In the genomic region with DNA sequence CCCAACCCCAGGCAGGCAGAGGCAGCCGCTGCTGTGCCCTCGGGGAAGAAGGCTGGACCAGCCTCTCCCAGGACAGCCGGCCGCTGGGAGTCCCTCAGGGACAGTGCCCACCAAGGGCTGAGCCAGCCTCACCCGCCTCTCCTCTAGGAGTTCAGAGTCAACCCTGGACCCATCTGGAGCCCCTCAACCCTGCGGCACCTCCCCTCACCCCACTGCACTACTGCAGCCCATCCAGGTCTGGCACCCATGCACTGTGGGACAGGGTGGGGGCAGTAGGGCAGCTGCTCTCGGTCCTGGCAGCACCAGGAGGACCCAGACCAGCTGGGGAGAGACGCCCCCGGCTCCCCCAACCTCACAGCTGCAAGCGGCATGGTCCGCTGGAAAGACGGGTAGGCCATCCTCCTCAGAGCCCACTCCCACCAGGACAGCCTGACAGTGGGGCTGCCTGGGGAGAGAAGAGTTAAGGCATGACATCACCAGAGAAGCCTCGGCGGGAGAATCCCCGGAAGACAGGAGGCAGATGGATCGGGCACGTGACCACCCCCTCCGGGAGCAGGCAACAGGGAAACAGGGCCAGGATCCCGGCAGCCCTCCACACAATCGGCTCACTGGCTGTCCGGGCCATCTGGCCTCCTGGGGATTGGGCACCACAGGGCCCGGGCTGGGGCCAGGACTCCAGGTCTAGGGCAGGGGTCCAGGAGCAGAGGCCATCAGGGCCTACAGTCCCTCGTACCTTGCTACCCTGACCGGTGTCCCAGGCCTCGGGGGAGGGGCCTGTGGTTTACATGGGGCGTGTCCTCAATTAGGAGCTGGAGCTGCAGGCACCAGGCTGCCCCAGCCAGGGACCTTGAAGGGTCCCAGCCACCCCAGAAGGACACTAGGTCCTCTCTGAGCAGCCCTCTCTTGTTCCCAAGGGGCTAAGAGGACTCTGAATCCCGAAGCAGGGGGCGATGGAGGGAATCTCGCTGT, we compare ENCODE assay signal across 8 cellular contexts. TPM values are rescaled to one million over a fixed set of nuclear protein-coding genes. Genes with fewer than 3 reads are reported as not detected.
DNase-seq lines count a peak whose midpoint lies in the region; ATAC-seq, FAIRE-seq and TF ChIP-seq lines count a peak whose summit lies in the region.

No MANE protein-coding gene starts in this region.

- H3K9ac ChIP-seq in neural progenitor cell, result no peak overlapping the region

- H3K4me3 Mint-ChIP-seq in Caco-2 (ENCODE audit: unreplicated experiment) (peak overlapping the region; percentile 65), activated B cell treated with CpG ODN at 0.5 μM for 24 hours (no peak overlapping the region), neural progenitor cell (peak overlapping the region; percentile 76)

- H3K4me1 Mint-ChIP-seq in Caco-2 (ENCODE audit: low read depth, unreplicated experiment), result no peaks in the 10 kb centered on the region
- peaks cover 36% of the 10 kb centered on the region for H3K4me1 Mint-ChIP-seq in activated B cell treated with CpG ODN at 0.5 μM for 24 hours
- H3K4me1 Mint-ChIP-seq in neural progenitor cell, result peaks cover 18% of the 10 kb centered on the region

- H3K9me3 ChIP-seq in Caco-2 (no peaks in the 10 kb centered on the region), neural progenitor cell (ENCODE audit: low read depth) (no peaks in the 10 kb centered on the region)

- H3F3A ChIP-seq in neural progenitor cell (ENCODE audit: low read depth), result peaks cover 21% of the 10 kb centered on the region

- no peak for FAIRE-seq in frontal cortex (lab: Jason Lieb, UNC)

- H3K4me1 ChIP-seq in Caco-2 (peaks cover 30% of the 10 kb centered on the region), neural progenitor cell (peaks cover 36% of the 10 kb centered on the region)

- DNase-seq in Caco-2 (peak; percentile 58 to 69), M059J (ENCODE audit: low read depth) (peak; percentile 58), activated B cell treated with CpG ODN at 0.5 μM for 24 hours (no peak), frontal cortex (ENCODE audit: low spot score in 2 of 2) (peak; percentile 84 to 89), neural progenitor cell (ENCODE audit: low spot score) (peak; percentile 69)

- peaks cover 56% of the 10 kb centered on the region for H4K20me1 ChIP-seq in neural progenitor cell (ENCODE audit: low read depth)

- TF ChIP-seq CTCF in Caco-2 (IDR thresholded peaks at IDR 0.05; ENCODE audit: insufficient read depth in 1 of 2, low read depth in 1 of 2, low read length in 1 of 2, severe bottlenecking in 1 of 2, unreplicated experiment in 1 of 2) (no peak), activated B cell treated with CpG ODN at 0.5 μM for 24 hours (IDR thresholded peaks at IDR 0.05) (no peak), neural progenitor cell (IDR thresholded peaks at IDR 0.05) (no peak)

- no peaks in the 10 kb centered on the region for H3K27me3 Mint-ChIP-seq in Caco-2 (ENCODE audit: insufficient read depth, unreplicated experiment)
- H3K27me3 Mint-ChIP-seq in activated B cell treated with CpG ODN at 0.5 μM for 24 hours, result no peaks in the 10 kb centered on the region
- peaks cover 4% of the 10 kb centered on the region for H3K27me3 Mint-ChIP-seq in neural progenitor cell (ENCODE audit: insufficient read depth, low read depth)

- CTCF ChIA-PET in Caco-2 (lab: Charles Lee), result interaction anchor here (0.7 kb wide), 2 partner anchors 13 to 44 kb away, joined by 3 to 5 read pairs; no protein-coding TSS in a partner anchor
- CTCF ChIA-PET in activated B cell treated with CpG ODN at 0.5 μM for 24 hours (lab: Charles Lee), result interaction anchor here (1.0 to 1.5 kb wide), 3 partner anchors 183 to 320 kb away, joined by 3 read pairs; no protein-coding TSS in a partner anchor

- H3K27ac Mint-ChIP-seq in Caco-2 (ENCODE audit: unreplicated experiment), result no peak overlapping the region
- H3K27ac Mint-ChIP-seq in activated B cell treated with CpG ODN at 0.5 μM for 24 hours, result peak overlapping the region; percentile 50
- H3K27ac Mint-ChIP-seq in neural progenitor cell, result no peak overlapping the region

- BruUV-seq in Caco-2 (replicated peaks; lab: Mats Ljungman, UMichigan), result no TSS peak

- H3K36me3 Mint-ChIP-seq in Caco-2 (ENCODE audit: insufficient read depth, unreplicated experiment), result peaks cover 13% of the 10 kb centered on the region
- H3K36me3 Mint-ChIP-seq in activated B cell treated with CpG ODN at 0.5 μM for 24 hours (ENCODE audit: low read depth), result no peaks in the 10 kb centered on the region
- H3K36me3 Mint-ChIP-seq in neural progenitor cell, result no peaks in the 10 kb centered on the region

- peak overlapping the region; percentile 30 for H3K4me3 ChIP-seq in Caco-2 (ENCODE audit: low read depth, low read length)
- H3K4me3 ChIP-seq in neural progenitor cell, result no peak overlapping the region

- no peak for ATAC-seq in activated B cell treated with CpG ODN at 0.5 μM for 24 hours (ENCODE audit: low read depth)
- no peak for ATAC-seq in GM21360 (IDR thresholded peaks at IDR 0.05; ENCODE audit: unreplicated experiment)
- no peak for ATAC-seq in HG02938 (IDR thresholded peaks at IDR 0.05; ENCODE audit: unreplicated experiment)
- no peak for ATAC-seq in GM21381 (IDR thresholded peaks at IDR 0.05; ENCODE audit: unreplicated experiment)

- H3K27ac ChIP-seq in neural progenitor cell, result no peak overlapping the region

- H3K36me3 ChIP-seq in Caco-2 (ENCODE audit: control insufficient read depth, insufficient read depth, low read length) (no peaks in the 10 kb centered on the region), neural progenitor cell (no peaks in the 10 kb centered on the region)

- POLR2A ChIA-PET in Caco-2 (lab: Charles Lee), result no interaction called here
- POLR2A ChIA-PET in activated B cell treated with CpG ODN at 0.5 μM for 24 hours (lab: Charles Lee), result interaction anchor here (1.0 kb wide), 1 partner anchor 241 kb away, joined by 4 read pairs; no protein-coding TSS in a partner anchor

- intact Hi-C loops in Caco-2 (cut with micrococcal nuclease; ENCODE audit: unreplicated experiment) (no loop called here), activated B cell treated with CpG ODN at 0.5 μM for 24 hours (cut with micrococcal nuclease) (loop anchor here (1.0 to 10.0 kb wide), 5 partner anchors 32 to 590 kb away; a partner anchor contains a TSS)

- H3K9me3 Mint-ChIP-seq in Caco-2 (ENCODE audit: unreplicated experiment) (no peaks in the 10 kb centered on the region), activated B cell treated with CpG ODN at 0.5 μM for 24 hours (no peaks in the 10 kb centered on the region), neural progenitor cell (no peaks in the 10 kb centered on the region)

- H3K79me2 ChIP-seq in neural progenitor cell (ENCODE audit: low read depth), result peaks cover 5% of the 10 kb centered on the region

- H2AFZ ChIP-seq in neural progenitor cell (replicated peaks), result no peak overlapping the region

- H3K27me3 ChIP-seq in Caco-2 (replicated peaks; ENCODE audit: control insufficient read depth, insufficient read depth, low read length) (no peaks in the 10 kb centered on the region), neural progenitor cell (peaks cover 10% of the 10 kb centered on the region)

- peak overlapping the region; percentile 64 for H3K4me2 ChIP-seq in neural progenitor cell

RNA-seq across cellular contexts. Expression of a gene that starts 3.1 kb away (rescaled TPM):
- total RNA-seq in Caco-2 (2022), result 46.6 and 48.5 TPM in 2 replicates
- total RNA-seq in M059J (2014; rRNA removed; shearing (Covaris generic)), result 13.9 and 15.3 TPM in 2 replicates
- total RNA-seq in activated B cell treated with CpG ODN at 0.5 μM for 24 hours, result 16.2 and 26.1 TPM in 2 replicates
- total RNA-seq in frontal cortex, result 63.2 TPM
- total RNA-seq in neural progenitor cell (ENCODE audit: low replicate concordance), result 10.7 and 24.6 TPM in 2 replicates

RNA-seq across cellular contexts. Expression of a gene that starts 3.8 kb away (rescaled TPM):
- 39.8 and 43.8 TPM in 2 replicates for total RNA-seq in Caco-2 (2022)
- total RNA-seq in M059J (2014; rRNA removed; shearing (Covaris generic)), result 23.6 and 40.3 TPM in 2 replicates
- 11.9 and 12.6 TPM in 2 replicates for total RNA-seq in activated B cell treated with CpG ODN at 0.5 μM for 24 hours
- total RNA-seq in frontal cortex, result 6.5 TPM
- 3.7 and 22.5 TPM in 2 replicates for total RNA-seq in neural progenitor cell (ENCODE audit: low replicate concordance)

RNA-seq across cellular contexts. Expression of a gene that starts 19.8 kb away (rescaled TPM):
- total RNA-seq in Caco-2 (2022), result 103 and 115 TPM in 2 replicates
- total RNA-seq in M059J (2014; rRNA removed; shearing (Covaris generic)), result 74.7 and 87.4 TPM in 2 replicates
- total RNA-seq in activated B cell treated with CpG ODN at 0.5 μM for 24 hours, result 131 and 151 TPM in 2 replicates
- 28.9 TPM for total RNA-seq in frontal cortex
- total RNA-seq in neural progenitor cell (ENCODE audit: low replicate concordance), result 62.4 and 116 TPM in 2 replicates

RNA-seq across cellular contexts. Expression of a gene that starts 20.0 kb away (rescaled TPM):
- 16.2 and 16.8 TPM in 2 replicates for total RNA-seq in Caco-2 (2022)
- 22.4 and 35.1 TPM in 2 replicates for total RNA-seq in M059J (2014; rRNA removed; shearing (Covaris generic))
- 13.8 and 15.3 TPM in 2 replicates for total RNA-seq in activated B cell treated with CpG ODN at 0.5 μM for 24 hours
- total RNA-seq in frontal cortex, result 14.3 TPM
- 1.0 and 13.5 TPM in 2 replicates for total RNA-seq in neural progenitor cell (ENCODE audit: low replicate concordance)

RNA-seq across cellular contexts. Expression of a gene that starts 24.4 kb away (rescaled TPM):
- total RNA-seq in Caco-2 (2022), result 1.0 and 2.8 TPM in 2 replicates
- 0.62 TPM in 1 of 2 replicates, not detected in the other for total RNA-seq in M059J (2014; rRNA removed; shearing (Covaris generic))
- total RNA-seq in activated B cell treated with CpG ODN at 0.5 μM for 24 hours, result 1.6 and 3.3 TPM in 2 replicates
- 1.2 TPM for total RNA-seq in frontal cortex
- 0.41 and 4.7 TPM in 2 replicates for total RNA-seq in neural progenitor cell (ENCODE audit: low replicate concordance)
